In genomic region chr2:240851078-240851861, GRCh38 we compare ENCODE assay signal across 9 cellular contexts. TPM values are rescaled to one million over a fixed set of nuclear protein-coding genes. Genes with fewer than 3 reads are reported as not detected.
DNase-seq lines count a peak whose midpoint lies in the region; ATAC-seq and TF ChIP-seq lines count a peak whose summit lies in the region.
"Had no signal": no experiment of that assay in that cellular context is flagged by ENCODE, and none has a peak within 500 bp of the region (broad histone marks: within the 10 kb centered on the region; RNA-seq: fewer than 3 reads in every experiment).

No MANE protein-coding gene starts in this region.

- peak; percentile 79 to 93 (median 92) for ATAC-seq in heart left ventricle
- peak; percentile 96 to 100 (median 98) for ATAC-seq in psoas muscle

- H3K27ac ChIP-seq in heart left ventricle (no peak overlapping the region), psoas muscle (no peak overlapping the region), vagina (no peak overlapping the region)
- H3K27ac ChIP-seq: BLaER1 had no signal

- H3K9me3 ChIP-seq in adipocyte (ENCODE audit: control insufficient read depth, low read length) (peaks cover 14% of the 10 kb centered on the region), heart left ventricle (peaks cover 0 to 11% (median 0%) of the 10 kb centered on the region in 12 donors), psoas muscle (no peaks in the 10 kb centered on the region), vagina (no peaks in the 10 kb centered on the region)

- DNase-seq in NCI-H2081 (lab: John Stamatoyannopoulos, UW), result peak; percentile 68 to 77
- DNase-seq in NCI-H2081 treated with DMSO at 0.1 percent for 48 hours (lab: John Stamatoyannopoulos, UW), result no peak
- peak; percentile 42 for DNase-seq in NCI-H128 (lab: John Stamatoyannopoulos, UW; ENCODE audit: unreplicated experiment)
- DNase-seq in T follicular helper cell (ENCODE audit: low read depth), result peak; percentile 74
- DNase-seq in adipocyte (ENCODE audit: low read depth), result peak; percentile 89
- peak; percentile 71 to 89 (median 79) for DNase-seq in heart left ventricle
- peak; percentile 87 to 91 for DNase-seq in psoas muscle
- no peak for DNase-seq in vagina (ENCODE audit: extremely low spot score in 2 of 2)

- no peak overlapping the region for H3K9ac ChIP-seq in adipocyte (ENCODE audit: low read length)
- H3K9ac ChIP-seq: BLaER1 had no signal

- H3K27me3 ChIP-seq in adipocyte (replicated peaks; ENCODE audit: control insufficient read depth, insufficient read depth, low read length), result peaks cover 20% of the 10 kb centered on the region
- no peaks in the 10 kb centered on the region for H3K27me3 ChIP-seq in heart left ventricle
- no peaks in the 10 kb centered on the region for H3K27me3 ChIP-seq in psoas muscle (ENCODE audit: insufficient read depth in 3 of 3, low read length in 2 of 3)
- H3K27me3 ChIP-seq in vagina, result no peaks in the 10 kb centered on the region
- H3K27me3 ChIP-seq: BLaER1 had no signal

- TF ChIP-seq CTCF in heart left ventricle (IDR thresholded peaks at IDR 0.05) (peak; percentile 88 to 98 (median 96)), psoas muscle (IDR thresholded peaks at IDR 0.05) (peak; percentile 95), vagina (IDR thresholded peaks at IDR 0.05) (peak; percentile 84 to 94 (median 92))

- no peak for TF ChIP-seq POLR2A in heart left ventricle (IDR thresholded peaks at IDR 0.05)
- no peak for TF ChIP-seq POLR2A in vagina (IDR thresholded peaks at IDR 0.05)

- intact Hi-C loops in heart left ventricle (cut with DNase I) (loop anchor here in 6 of 10 donors (1.0 to 10.0 kb wide), 11 partner anchors 134 to 881 kb away; partner anchors contain the start of gene D2HGDH (in 1 of the 6)), psoas muscle (cut with DNase I) (loop anchor here in 1 of 2 donors (5.0 to 10.0 kb wide), 3 partner anchors 136 to 884 kb away; partner anchors contain the start of gene D2HGDH), vagina (cut with DNase I) (no loop called here)

- 29 to 57% (median 38%) methylated on average over 6 to 31 of the region's 31 CpGs for WGBS in heart left ventricle, 4 donors
- WGBS in psoas muscle, 3 donors, result 33 to 39% (median 36%) methylated on average over 30 to 31 of the region's 31 CpGs

- H3K36me3 ChIP-seq in adipocyte (ENCODE audit: control insufficient read depth, insufficient read depth, low read length, severe bottlenecking) (no peaks in the 10 kb centered on the region), heart left ventricle (no peaks in the 10 kb centered on the region), psoas muscle (ENCODE audit: insufficient read depth in 1 of 2, low read depth in 1 of 2) (no peaks in the 10 kb centered on the region), vagina (no peaks in the 10 kb centered on the region)
- H3K36me3 ChIP-seq: BLaER1 had no signal

- H3K4me1 ChIP-seq in adipocyte (ENCODE audit: control insufficient read depth, insufficient read depth, low read length) (no peaks in the 10 kb centered on the region), heart left ventricle (no peaks in the 10 kb centered on the region), psoas muscle (no peaks in the 10 kb centered on the region), vagina (no peaks in the 10 kb centered on the region)
- H3K4me1 ChIP-seq: BLaER1 had no signal

- no peak overlapping the region for H3K4me3 ChIP-seq in adipocyte (ENCODE audit: low read length)
- H3K4me3 ChIP-seq in heart left ventricle, result no peak overlapping the region
- H3K4me3 ChIP-seq in psoas muscle, result no peak overlapping the region
- no peak overlapping the region for H3K4me3 ChIP-seq in vagina
- H3K4me3 ChIP-seq: BLaER1 had no signal

RNA-seq across cellular contexts. Expression of gene AGXT, which starts 17.4 kb away (rescaled TPM):
- total RNA-seq in heart left ventricle, result not detected
- polyA plus RNA-seq in heart left ventricle, result under 1 TPM in 1 of 2 donors, not detected in 1; 0.06 TPM
- total RNA-seq in psoas muscle, result under 1 TPM in 1 of 4 donors, not detected in 3; 0.30 TPM
- polyA plus RNA-seq in psoas muscle, result 1 to 10 TPM in 1 of 3 donors, under 1 TPM in 1, not detected in 1; 0.11 to 1.3 TPM
- total RNA-seq in vagina, result not detected

RNA-seq across cellular contexts. Expression of gene KIF1A, which starts 31.3 kb away (rescaled TPM):
- 10 to 100 TPM in 1 of 9 donors, 1 to 10 TPM in 8; 1.1 to 25.8 (median 2.8) TPM for total RNA-seq in heart left ventricle
- under 1 TPM; 0.76 to 0.97 TPM for polyA plus RNA-seq in heart left ventricle
- total RNA-seq in psoas muscle, result 1 to 10 TPM in 1 of 4 donors, under 1 TPM in 1, not detected in 2; 0.18 to 1.2 TPM
- polyA plus RNA-seq in psoas muscle, result under 1 TPM; 0.01 to 0.12 (median 0.10) TPM
- 6.1 TPM for total RNA-seq in vagina

RNA-seq across cellular contexts. Expression of gene MAB21L4, which starts 44.7 kb away (rescaled TPM):
- total RNA-seq in heart left ventricle (under 1 TPM in 1 of 9 donors, not detected in 8; 0.75 TPM), psoas muscle (not detected), vagina (21.1 TPM)
- polyA plus RNA-seq in heart left ventricle (under 1 TPM in 1 of 2 donors, not detected in 1; 0.10 TPM), psoas muscle (not detected)

RNA-seq across cellular contexts. Expression of gene CROCC2, which starts 54.9 kb away (rescaled TPM):
- total RNA-seq in heart left ventricle (not detected), psoas muscle (not detected), vagina (0.49 TPM)
- polyA plus RNA-seq in heart left ventricle (not detected), psoas muscle (under 1 TPM in 1 of 3 donors, not detected in 2; 0.01 TPM)

Comparison
In these comparisons a context has a peak if more than half of its experiments do, and no peak if none do; other contexts are left out.
1. DNase-seq: peak in NCI-H2081 (2 of 2), NCI-H128 (single experiment), T follicular helper cell (single experiment), adipocyte (single experiment), heart left ventricle (5 of 5) and psoas muscle (2 of 2); none in NCI-H2081 treated with DMSO at 0.1 percent for 48 hours (single experiment) and vagina (0 of 2).
2. RNA of gene MAB21L4, which starts 44.7 kb away (total RNA-seq): 21.1 TPM in vagina (single experiment); 0.75 TPM in heart left ventricle and not detected in psoas muscle; every median in the first group is over 10 times any median in the second.
3. Peak in every context shown above with its lines, with median percentiles within 50 percentile points of each other: CTCF ChIP-seq.